ENCODE assay signal across 29 cellular contexts in genomic region chr4:121876070-121876469, GRCh38.
"Had no signal": no experiment of that assay in that cellular context is flagged by ENCODE, and none has a peak within 500 bp of the region (broad histone marks: within the 10 kb centered on the region; RNA-seq: fewer than 3 reads in every experiment).

No MANE protein-coding gene starts in this region.

- H3K27ac ChIP-seq: stomach, suprapubic skin, testis, thoracic aorta, thyroid gland, tibial artery, tibial nerve, transverse colon, upper lobe of left lung, upper lobe of right lung, uterus, vagina had no signal

- H3K4me3 ChIP-seq: stomach, suprapubic skin, testis, thoracic aorta, thyroid gland, tibial artery, tibial nerve, transverse colon, upper lobe of left lung, upper lobe of right lung, uterus, vagina had no signal

- H3K36me3 ChIP-seq: stomach, suprapubic skin, thoracic aorta, thyroid gland, tibial artery, tibial nerve, transverse colon, upper lobe of left lung, upper lobe of right lung, uterus, vagina had no signal

- H3K4me1 ChIP-seq: suprapubic skin, testis, thyroid gland, tibial artery, transverse colon, upper lobe of left lung, upper lobe of right lung, uterus, vagina had no signal

- H3K27me3 ChIP-seq: testis, thyroid gland, tibial artery, tibial nerve, upper lobe of left lung, upper lobe of right lung, uterus, vagina had no signal

- H3K4me3 Mint-ChIP-seq: stimulated activated effector memory CD8-positive, alpha-beta T cell treated with anti-CD3 and anti-CD28 coated beads, Interleukin-12 subunit alpha, Interleukin-12 subunit beta, amount 100 ng/mL, for 72 hours; stimulated activated memory B cell treated with anti-CD40 and anti-IgM and Interleukin-4, amounts not matched to agents 10 μg/mL and 1 μg/mL and 100 μg/mL, for 72 hours; stimulated activated naive B cell treated with anti-CD40 and anti-IgM and Interleukin-4, amounts not matched to agents 10 μg/mL and 1 μg/mL and 100 μg/mL, for 72 hours; stimulated activated naive CD8-positive, alpha-beta T cell treated with anti-CD3 and anti-CD28 coated beads, Interleukin-15, amount 100 ng/mL, for 72 hours; stimulated activated naive CD8-positive, alpha-beta T cell treated with anti-CD3 and anti-CD28 coated beads, Interleukin-15, Interleukin-2, amounts not matched to agents 100 ng/mL and 50 ng/mL, for 24 hours; type B pancreatic cell had no signal

- H3K27ac Mint-ChIP-seq: stimulated activated effector memory CD8-positive, alpha-beta T cell treated with anti-CD3 and anti-CD28 coated beads, Interleukin-12 subunit alpha, Interleukin-12 subunit beta, amount 100 ng/mL, for 72 hours; stimulated activated memory B cell treated with anti-CD40 and anti-IgM and Interleukin-4, amounts not matched to agents 10 μg/mL and 1 μg/mL and 100 μg/mL, for 72 hours; stimulated activated naive B cell treated with anti-CD40 and anti-IgM and Interleukin-4, amounts not matched to agents 10 μg/mL and 1 μg/mL and 100 μg/mL, for 72 hours; stimulated activated naive CD8-positive, alpha-beta T cell treated with anti-CD3 and anti-CD28 coated beads, Interleukin-15, amount 100 ng/mL, for 72 hours; stimulated activated naive CD8-positive, alpha-beta T cell treated with anti-CD3 and anti-CD28 coated beads, Interleukin-15, Interleukin-2, amounts not matched to agents 100 ng/mL and 50 ng/mL, for 24 hours; type B pancreatic cell had no signal

- H3K4me1 Mint-ChIP-seq: stimulated activated effector memory CD8-positive, alpha-beta T cell treated with anti-CD3 and anti-CD28 coated beads, Interleukin-12 subunit alpha, Interleukin-12 subunit beta, amount 100 ng/mL, for 72 hours had no signal

- FAIRE-seq: urothelium cell line had no signal

- DNase-seq: stimulated activated CD4-positive, alpha-beta T cell treated with anti-CD3 and anti-CD28 coated beads, Interleukin-2, amount 100 ng/mL, for 48 hours; stimulated activated CD4-positive, alpha-beta T cell treated with anti-CD3 and anti-CD28 coated beads, Interleukin-4, amount 100 ng/mL, for 1 hour; stimulated activated CD4-positive, alpha-beta T cell treated with anti-CD3 and anti-CD28 coated beads, Interleukin-4, amount 100 ng/mL, for 24 hours; stimulated activated CD4-positive, alpha-beta T cell treated with anti-CD3 and anti-CD28 coated beads, Interleukin-4, amount 100 ng/mL, for 4 hours; stimulated activated CD8-positive, alpha-beta memory T cell treated with anti-CD3 and anti-CD28 coated beads, Interleukin-4, amount 100 ng/mL, for 48 hours; stimulated activated naive B cell treated with anti-CD40 and anti-IgM and Interleukin-4, amounts not matched to agents 10 μg/mL and 1 μg/mL and 100 μg/mL, for 72 hours; stimulated activated naive CD4-positive, alpha-beta T cell; stimulated activated naive CD4-positive, alpha-beta T cell treated with Interleukin-2 at 50 U/mL for 16 hours; stimulated activated naive CD8-positive, alpha-beta T cell treated with anti-CD3 and anti-CD28 coated beads, Interleukin-15, amount 100 ng/mL, for 72 hours; stimulated activated naive CD8-positive, alpha-beta T cell treated with anti-CD3 and anti-CD28 coated beads, Interleukin-15, Interleukin-2, amounts not matched to agents 100 U/mL and 50 U/mL, for 24 hours; stomach; substantia nigra; testis; thyroid gland; tibial artery; transverse colon; trophoblast cell; upper lobe of left lung; upper lobe of right lung; uterus had no signal

- H3K9me3 Mint-ChIP-seq: stimulated activated effector memory CD8-positive, alpha-beta T cell treated with anti-CD3 and anti-CD28 coated beads, Interleukin-12 subunit alpha, Interleukin-12 subunit beta, amount 100 ng/mL, for 72 hours; stimulated activated memory B cell treated with anti-CD40 and anti-IgM and Interleukin-4, amounts not matched to agents 10 μg/mL and 1 μg/mL and 100 μg/mL, for 72 hours; stimulated activated naive B cell treated with anti-CD40 and anti-IgM and Interleukin-4, amounts not matched to agents 10 μg/mL and 1 μg/mL and 100 μg/mL, for 72 hours; stimulated activated naive CD8-positive, alpha-beta T cell treated with anti-CD3 and anti-CD28 coated beads, Interleukin-15, amount 100 ng/mL, for 72 hours; stimulated activated naive CD8-positive, alpha-beta T cell treated with anti-CD3 and anti-CD28 coated beads, Interleukin-15, Interleukin-2, amounts not matched to agents 100 ng/mL and 50 ng/mL, for 24 hours; type B pancreatic cell had no signal

- H3K9me3 ChIP-seq: stomach, suprapubic skin, testis, thoracic aorta, thyroid gland, tibial artery, tibial nerve, transverse colon, upper lobe of left lung, upper lobe of right lung, uterus, vagina had no signal

- H3K27me3 Mint-ChIP-seq: type B pancreatic cell had no signal

- H3K36me3 Mint-ChIP-seq: stimulated activated effector memory CD8-positive, alpha-beta T cell treated with anti-CD3 and anti-CD28 coated beads, Interleukin-12 subunit alpha, Interleukin-12 subunit beta, amount 100 ng/mL, for 72 hours; stimulated activated memory B cell treated with anti-CD40 and anti-IgM and Interleukin-4, amounts not matched to agents 10 μg/mL and 1 μg/mL and 100 μg/mL, for 72 hours; stimulated activated naive B cell treated with anti-CD40 and anti-IgM and Interleukin-4, amounts not matched to agents 10 μg/mL and 1 μg/mL and 100 μg/mL, for 72 hours; type B pancreatic cell had no signal

- ATAC-seq: stimulated activated effector memory CD8-positive, alpha-beta T cell treated with anti-CD3 and anti-CD28 coated beads, Interleukin-12 subunit alpha, Interleukin-12 subunit beta, amount 100 ng/mL, for 72 hours; stimulated activated memory B cell treated with anti-CD40 and anti-IgM and Interleukin-4, amounts not matched to agents 10 μg/mL and 1 μg/mL and 100 μg/mL, for 72 hours; stimulated activated naive B cell treated with anti-CD40 and anti-IgM and Interleukin-4, amounts not matched to agents 10 μg/mL and 1 μg/mL and 100 μg/mL, for 72 hours; stimulated activated naive CD8-positive, alpha-beta T cell treated with anti-CD3 and anti-CD28 coated beads, Interleukin-15, amount 100 ng/mL, for 72 hours; stimulated activated naive CD8-positive, alpha-beta T cell treated with anti-CD3 and anti-CD28 coated beads, Interleukin-15, Interleukin-2, amounts not matched to agents 100 U/mL and 50 U/mL, for 24 hours; upper lobe of right lung had no signal
